7 cellular contexts compared by ENCODE assay signal in the genomic region with DNA sequence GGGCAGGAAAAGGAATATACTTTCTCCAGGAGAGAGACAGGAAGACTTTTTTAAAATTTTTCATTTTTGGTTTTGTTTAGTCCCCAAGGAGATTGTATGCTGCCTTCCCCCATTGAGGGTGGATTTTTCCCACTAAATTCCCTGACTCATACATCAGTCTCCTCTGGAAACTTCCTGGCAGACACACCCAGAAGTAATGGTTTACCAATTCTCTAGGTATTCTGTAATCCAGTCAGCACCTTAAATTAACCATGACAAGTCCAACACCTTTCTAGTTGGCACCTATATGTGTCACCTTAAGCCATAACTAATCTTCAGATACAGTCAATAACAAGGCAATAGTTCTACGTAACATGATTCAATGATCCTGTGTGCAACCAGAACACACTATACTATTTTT.
DNase-seq lines count a peak whose midpoint lies in the region; ATAC-seq, FAIRE-seq and TF ChIP-seq lines count a peak whose summit lies in the region.
"Not testable (repeated sequence)": the region's sequence is repeated elsewhere in the genome, so short reads cannot be mapped to it uniquely, and the experiment has no call there.

No MANE protein-coding gene starts in this region.

- not testable (repeated sequence) for H3K9me3 ChIP-seq in A549; RWPE2 (ENCODE audit: severe bottlenecking); H1 (ENCODE audit: insufficient read depth in 2 of 2, low read depth in 1 of 2, low read length in 1 of 2); mucosa of descending colon

- not testable (repeated sequence) for H3K79me1 ChIP-seq in H1 (ENCODE audit: low read depth, low read length)

- H2BK15ac ChIP-seq in H1 (ENCODE audit: low read length), result not testable (repeated sequence)

- not testable (repeated sequence) for H3K4me2 ChIP-seq in A549; H1 (ENCODE audit: insufficient read depth in 1 of 2, low read depth in 2 of 2, low read length in 2 of 2)

- DNase-seq in A549 (ENCODE audit: low read depth in 1 of 2, low spot score in 1 of 2); RWPE2 (ENCODE audit: low spot score); H1 (ENCODE audit: low read depth in 1 of 2, low spot score in 2 of 2): not testable (repeated sequence)
- peak; percentile 71 for DNase-seq in bronchial epithelial cell (ENCODE audit: low read depth)
- DNase-seq in kidney tubule cell (ENCODE audit: low spot score), result peak; percentile 57
- DNase-seq in mucosa of descending colon, result peak in 1 of 3 donors; percentile 19

- H3K4ac ChIP-seq in H1 (replicated peaks; ENCODE audit: insufficient read length, low read depth, low read length), result not testable (repeated sequence)

- CTCF ChIA-PET in A549 (lab: Yijun Ruan, JAX); H1 (lab: Charles Lee; ENCODE audit: partially characterized antibody): not testable (repeated sequence)

- not testable (repeated sequence) for H3K27ac ChIP-seq in A549; RWPE2 (ENCODE audit: poor library complexity, severe bottlenecking); H1 (ENCODE audit: low read depth, low read length)

- H4K5ac ChIP-seq in H1 (ENCODE audit: insufficient read length, low read depth, low read length), result not testable (repeated sequence)

- WGBS in A549 (ENCODE audit: missing lambda C conversion rate), result 48% methylated on average over 1 of the region's 1 CpG
- WGBS in H1 (ENCODE audit: extremely low coverage in 1 of 2, insufficient coverage in 1 of 2, insufficient read length in 1 of 2, insufficient replicate concordance in 2 of 2, low coverage in 1 of 2, low lambda C conversion rate in 2 of 2, missing lambda C conversion rate in 1 of 2), 2 experiments, result 88% methylated on average over 1 of the region's 1 CpG; no CpG with 5 or more reads in 1 of the 2 experiments

- not testable (repeated sequence) for ATAC-seq in A549
- ATAC-seq in RWPE2 (ENCODE audit: low read depth) (peak; percentile 81), esophagus mucosa (peak; percentile 76), mucosa of descending colon (peak; percentile 85)

- H3K23me2 ChIP-seq in H1 (ENCODE audit: low read depth, low read length), result not testable (repeated sequence)

- H3K27me3 ChIP-seq in RWPE2 (ENCODE audit: insufficient read depth, poor library complexity, severe bottlenecking); bronchial epithelial cell (ENCODE audit: control insufficient read depth, insufficient read depth, low read length); H1 (replicated peaks in 1 of 4; ENCODE audit: control insufficient read depth in 3 of 4, extremely low read depth in 1 of 4, insufficient read depth in 3 of 4, low read length in 3 of 4): not testable (repeated sequence)

- H2BK12ac ChIP-seq in H1 (ENCODE audit: low read depth, low read length), result not testable (repeated sequence)

- H3K79me2 ChIP-seq in H1 (ENCODE audit: control insufficient read depth in 1 of 2, insufficient read depth in 2 of 2, low read length in 2 of 2), result not testable (repeated sequence)

- H4K8ac ChIP-seq in H1 (ENCODE audit: extremely low read depth, insufficient read depth, low read length), result not testable (repeated sequence)

- not testable (repeated sequence) for H3K36me3 ChIP-seq in RWPE2 (ENCODE audit: low read depth); bronchial epithelial cell (ENCODE audit: control insufficient read depth, insufficient read depth, low read length); H1 (ENCODE audit: control insufficient read depth in 2 of 4, insufficient read depth in 4 of 4, low read length in 3 of 4); mucosa of descending colon (ENCODE audit: low read depth)

- peak; percentile 54 for FAIRE-seq in A549 (lab: Jason Lieb, UNC)
- not testable (repeated sequence) for FAIRE-seq in bronchial epithelial cell (lab: Jason Lieb, UNC)
- FAIRE-seq in H1 (lab: Jason Lieb, UNC), result peak; percentile 36

- H3K56ac ChIP-seq in H1 (replicated peaks; ENCODE audit: insufficient read length, low read depth, low read length), result not testable (repeated sequence)

- intact Hi-C loops in mucosa of descending colon (cut with DNase I, micrococcal nuclease), result not testable (repeated sequence)

- not testable (repeated sequence) for H3K4me1 ChIP-seq in A549; RWPE2 (ENCODE audit: insufficient read depth, poor library complexity, severe bottlenecking); H1 (replicated peaks in 1 of 4; ENCODE audit: control insufficient read depth in 3 of 4, insufficient read depth in 4 of 4, low read length in 3 of 4); mucosa of descending colon (ENCODE audit: low read depth)

- H2AFZ ChIP-seq in H1 (ENCODE audit: low read length), result not testable (repeated sequence)

- H2BK5ac ChIP-seq in H1 (ENCODE audit: low read depth, low read length), result not testable (repeated sequence)

- not testable (repeated sequence) for TF ChIP-seq CTCF in A549 (IDR thresholded peaks at IDR 0.05); RWPE2 (IDR thresholded peaks at IDR 0.05; ENCODE audit: poor library complexity, severe bottlenecking); bronchial epithelial cell (IDR thresholded peaks at IDR 0.05; ENCODE audit: insufficient read depth, low read length, severe bottlenecking); H1 (IDR thresholded peaks at IDR 0.05; ENCODE audit: control extremely low read depth in 1 of 3, insufficient read depth in 1 of 3, low read depth in 1 of 3, low read length in 3 of 3); mucosa of descending colon (IDR thresholded peaks at IDR 0.05)

- POLR2A ChIA-PET in A549 (lab: Yijun Ruan, JAX); H1 (lab: Charles Lee; ENCODE audit: partially characterized antibody): not testable (repeated sequence)

- H3K18ac ChIP-seq in H1 (ENCODE audit: extremely low read depth, low read length), result not testable (repeated sequence)

- not testable (repeated sequence) for H2BK120ac ChIP-seq in H1 (replicated peaks; ENCODE audit: low read depth, low read length)

- H3K23ac ChIP-seq in H1 (ENCODE audit: insufficient read length), result not testable (repeated sequence)

- H3K14ac ChIP-seq in H1 (ENCODE audit: insufficient read length), result not testable (repeated sequence)

- TF ChIP-seq RAD21 in A549 (conservative IDR thresholded peaks at IDR 0.05 in 1 of 2, IDR thresholded peaks at IDR 0.05 in 1 of 2); H1 (IDR thresholded peaks at IDR 0.05 in 1 of 2, conservative IDR thresholded peaks at IDR 0.05 in 1 of 2; ENCODE audit: low read depth in 2 of 2, low read length in 2 of 2): not testable (repeated sequence)

- not testable (repeated sequence) for H4K91ac ChIP-seq in H1 (replicated peaks; ENCODE audit: insufficient read length, low read length)

- not testable (repeated sequence) for H2AK5ac ChIP-seq in H1 (ENCODE audit: low read depth, low read length)

- H3K9ac ChIP-seq in H1 (replicated peaks in 1 of 4; ENCODE audit: extremely low read depth in 1 of 4, low read depth in 3 of 4, low read length in 3 of 4), result not testable (repeated sequence)

- not testable (repeated sequence) for TF ChIP-seq POLR2A in A549 (IDR thresholded peaks at IDR 0.05; ENCODE audit: low read length); H1 (IDR thresholded peaks at IDR 0.05; ENCODE audit: control extremely low read depth in 1 of 2, low read depth in 2 of 2, low read length in 2 of 2)

- H3K4me3 ChIP-seq in A549; RWPE2 (ENCODE audit: severe bottlenecking); bronchial epithelial cell (ENCODE audit: low read depth, low read length); H1 (ENCODE audit: extremely low read depth in 1 of 4, insufficient read depth in 2 of 4, low read depth in 3 of 4, low read length in 4 of 4); mucosa of descending colon: not testable (repeated sequence)

- not testable (repeated sequence) for H4K20me1 ChIP-seq in H1 (replicated peaks in 1 of 2; ENCODE audit: control insufficient read depth in 1 of 2, insufficient read depth in 2 of 2, low read length in 2 of 2)

- not testable (repeated sequence) for H2BK20ac ChIP-seq in H1 (ENCODE audit: low read length)

- not testable (repeated sequence) for TF ChIP-seq EP300 in A549 (IDR thresholded peaks at IDR 0.05); H1 (IDR thresholded peaks at IDR 0.05; ENCODE audit: borderline replicate concordance in 1 of 2, low read depth in 2 of 2, low read length in 2 of 2)
